8 cellular contexts compared by ENCODE assay signal in genomic region chr1:121263807-121264244, GRCh38.
A peak's percentile ranks its signal among the peaks of the same experiment; 100 is the strongest.
DNase-seq lines count a peak whose midpoint lies in the region; ATAC-seq and TF ChIP-seq lines count a peak whose summit lies in the region.
"Not testable (repeated sequence)": the region's sequence is repeated elsewhere in the genome, so short reads cannot be mapped to it uniquely, and the experiment has no call there.

No MANE protein-coding gene starts in this region.

- TF ChIP-seq POLR2A in GM18505 (IDR thresholded peaks at IDR 0.05; ENCODE audit: borderline replicate concordance, extremely low read depth, insufficient read depth, insufficient read length): not testable (repeated sequence)

- intact Hi-C loops in left cardiac atrium (cut with DNase I): not testable (repeated sequence)

- not testable (repeated sequence) for H3K9ac ChIP-seq in SK-N-SH; adipocyte (ENCODE audit: low read length)

- H2AFZ ChIP-seq in SK-N-SH (ENCODE audit: low read depth): not testable (repeated sequence)

- not testable (repeated sequence) for H3K27me3 ChIP-seq in SK-N-SH (ENCODE audit: insufficient read depth); adipocyte (replicated peaks; ENCODE audit: control insufficient read depth, insufficient read depth, low read length)

- not testable (repeated sequence) for H3F3A ChIP-seq in SK-N-SH (replicated peaks; ENCODE audit: insufficient read depth)

- H3K4me2 ChIP-seq in SK-N-SH: peak overlapping the region; percentile 47; the same call in 1 of the 2 replicates

- no CpG with 5 or more reads among the region's 1 CpG for WGBS in SK-N-SH (ENCODE audit: low lambda C conversion rate)

- not testable (repeated sequence) for H3K4me1 ChIP-seq in SK-N-SH (ENCODE audit: control insufficient read depth in 1 of 2, insufficient read depth in 2 of 2, low read depth in 1 of 2, low read length in 1 of 2); adipocyte (ENCODE audit: control insufficient read depth, insufficient read depth, low read length)

- H4K20me1 ChIP-seq in SK-N-SH (ENCODE audit: insufficient read depth): not testable (repeated sequence)

- not testable (repeated sequence) for H3K36me3 ChIP-seq in SK-N-SH (replicated peaks in 1 of 2; ENCODE audit: control insufficient read depth in 1 of 2, insufficient read depth in 2 of 2, low read length in 1 of 2); adipocyte (ENCODE audit: control insufficient read depth, insufficient read depth, low read length, severe bottlenecking)

- POLR2A ChIA-PET in SK-N-SH (lab: Yijun Ruan, JAX): not testable (repeated sequence)

- ATAC-seq in GM18505 (IDR thresholded peaks at IDR 0.05; ENCODE audit: unreplicated experiment): peak; percentile 77
- ATAC-seq in GM21381 (IDR thresholded peaks at IDR 0.05; ENCODE audit: unreplicated experiment): peak; percentile 77
- ATAC-seq in HG02870 (IDR thresholded peaks at IDR 0.05; ENCODE audit: unreplicated experiment): peak; percentile 83
- ATAC-seq in HG03558 (IDR thresholded peaks at IDR 0.05; ENCODE audit: extremely low read depth, unreplicated experiment): peak; percentile 58
- ATAC-seq in left cardiac atrium: peak; percentile 50 to 92

- DNase-seq in SK-N-SH, left cardiac atrium: not testable (repeated sequence)
- peak; percentile 15 for DNase-seq in adipocyte (ENCODE audit: low read depth)
- peak in 2 of 3 experiments; percentile 0 to 1 for DNase-seq in stimulated activated CD4-positive, alpha-beta T cell treated with anti-CD3 and anti-CD28 coated beads, TNF-alpha, amount 100 ng/mL, for 24 hours (ENCODE audit: low read depth in 3 of 3)

- TF ChIP-seq EP300 in SK-N-SH (IDR thresholded peaks at IDR 0.05; ENCODE audit: borderline replicate concordance in 1 of 2, low read depth in 1 of 2, low read length in 1 of 2): not testable (repeated sequence)

- H3K79me2 ChIP-seq in SK-N-SH (ENCODE audit: insufficient read depth): not testable (repeated sequence)

- not testable (repeated sequence) for TF ChIP-seq CTCF in SK-N-SH (IDR thresholded peaks at IDR 0.05)

- not testable (repeated sequence) for H3K9me2 ChIP-seq in SK-N-SH

- not testable (repeated sequence) for H3K27ac ChIP-seq in SK-N-SH (ENCODE audit: low read depth in 2 of 2, low read length in 1 of 2)

- CTCF ChIA-PET in SK-N-SH (lab: Yijun Ruan, JAX): not testable (repeated sequence)

- H3K9me3 ChIP-seq in SK-N-SH; adipocyte (ENCODE audit: control insufficient read depth, low read length): not testable (repeated sequence)

- TF ChIP-seq RAD21 in SK-N-SH (IDR thresholded peaks at IDR 0.05; ENCODE audit: low read length): not testable (repeated sequence)

- H3K4me3 ChIP-seq in SK-N-SH (ENCODE audit: low read depth in 2 of 2, low read length in 1 of 2); adipocyte (ENCODE audit: low read length): not testable (repeated sequence)
